In genomic region chr6:139846538-139847321, GRCh38 we compare ENCODE assay signal across 8 cellular contexts.
A peak's percentile ranks its signal among the peaks of the same experiment; 100 is the strongest.
DNase-seq lines count a peak whose midpoint lies in the region; ATAC-seq, FAIRE-seq and TF ChIP-seq lines count a peak whose summit lies in the region.

No MANE protein-coding gene starts in this region.

- SMC1A ChIA-PET in GM12878 (lab: Charles Lee; ENCODE audit: uncharacterized antibody, unreplicated experiment): interaction anchor here (0.6 to 1.6 kb wide), 7 partner anchors 8 to 473 kb away, joined by 3 to 5 read pairs (median 3); partner anchors contain the start of gene CITED2

- no TSS peak for BruUV-seq in GM12878 (replicated peaks; lab: Mats Ljungman, UMichigan)

- H3K9ac ChIP-seq in GM12878 (ENCODE audit: control insufficient read depth, insufficient read depth, low read length) (no peak overlapping the region), mesendoderm (ENCODE audit: low read length) (no peak overlapping the region)

- no peak overlapping the region for H3K4me2 ChIP-seq in GM12878 (ENCODE audit: control insufficient read depth, insufficient read depth)
- no peak overlapping the region for H3K4me2 ChIP-seq in mesendoderm (ENCODE audit: low read length)

- TF ChIP-seq POLR2A in GM12878 (IDR thresholded peaks at IDR 0.05; ENCODE audit: low read depth, low read length) (no peak), GM12891 (IDR thresholded peaks at IDR 0.05; ENCODE audit: low read depth, low read length) (no peak)

- no peak overlapping the region for H2BK5ac ChIP-seq in mesendoderm (ENCODE audit: low read length)

- TF ChIP-seq CTCF in GM12878 (IDR thresholded peaks at IDR 0.05 in 2 of 3, conservative IDR thresholded peaks at IDR 0.05 in 1 of 3; ENCODE audit: control insufficient read depth in 2 of 3, extremely low read depth in 1 of 3, insufficient read depth in 1 of 3, low read depth in 3 of 3, low read length in 3 of 3): no peak

- RAD21 ChIA-PET in GM12878 (lab: Charles Lee; ENCODE audit: unreplicated experiment): interaction anchor here (1.2 to 1.8 kb wide), 2 partner anchors 10 to 58 kb away, joined by 3 to 4 read pairs; no protein-coding TSS in a partner anchor

- H2AK5ac ChIP-seq in mesendoderm (ENCODE audit: low read length): no peak overlapping the region

- WGBS in GM12878 (ENCODE audit: insufficient coverage, insufficient replicate concordance, low lambda C conversion rate, missing lambda C conversion rate): 63% methylated on average over 7 of the region's 7 CpGs
- no CpG with 5 or more reads among the region's 7 CpGs for WGBS in mesendoderm (ENCODE audit: extremely low coverage, insufficient coverage, low lambda C conversion rate)

- peak overlapping the region; percentile 6 for H3K18ac ChIP-seq in mesendoderm (ENCODE audit: low read length)

- ATAC-seq in GM18907 (IDR thresholded peaks at IDR 0.05; ENCODE audit: unreplicated experiment): peak; percentile 70
- ATAC-seq in HG03354 (IDR thresholded peaks at IDR 0.05; ENCODE audit: poor library complexity, severe bottlenecking, unreplicated experiment): peak; percentile 76
- ATAC-seq in GM12878: peak; percentile 48
- no peak for ATAC-seq in SK-N-SH treated with all-trans-retinoic acid at 6 μM for 48 hours

- DNase-seq in GM12878 (ENCODE audit: low read depth, low spot score) (no peak), mesendoderm (peak; percentile 93), T-helper 1 cell (no peak), GM12891 (ENCODE audit: insufficient read length, low spot score) (no peak)
- no peak for DNase-seq in stimulated activated CD4-positive, alpha-beta T cell treated with anti-CD3 and anti-CD28 coated beads, Interleukin-4, amount 100 ng/mL, for 4 hours

- H3K4me1 ChIP-seq in GM12878 (ENCODE audit: control insufficient read depth, insufficient read depth, low read length): no peaks in the 10 kb centered on the region
- peaks cover 6% of the 10 kb centered on the region for H3K4me1 ChIP-seq in mesendoderm (ENCODE audit: control insufficient read depth, low read depth, low read length)

- POLR2A ChIA-PET in GM12878 (lab: Charles Lee): no interaction called here

- H3K9me3 ChIP-seq in GM12878 (replicated peaks; ENCODE audit: control insufficient read depth, insufficient read depth, low read length): no peaks in the 10 kb centered on the region

- in situ Hi-C loops in GM12878 (cut with MboI): no loop called here

- TF ChIP-seq RAD21 in GM12878 (IDR thresholded peaks at IDR 0.05; ENCODE audit: insufficient read depth, low read depth, low read length): no peak

- no peaks in the 10 kb centered on the region for H4K20me1 ChIP-seq in GM12878 (ENCODE audit: control insufficient read depth, insufficient read depth)

- no peak overlapping the region for H3K56ac ChIP-seq in mesendoderm (ENCODE audit: low read length)

- no peaks in the 10 kb centered on the region for H3K79me1 ChIP-seq in mesendoderm (ENCODE audit: low read length)

- intact Hi-C loops in GM12878 (cut with micrococcal nuclease; ENCODE audit: unreplicated experiment): loop anchor here (10.0 kb wide), 1 partner anchor 472 kb away; the partner anchor contains the start of gene CITED2

- H2AFZ ChIP-seq in GM12878 (ENCODE audit: control insufficient read depth, low read depth, low read length): no peak overlapping the region

- H3K4me3 ChIP-seq in GM12878 (no peak overlapping the region), mesendoderm (ENCODE audit: low read length) (no peak overlapping the region)

- no peak overlapping the region for H3K4ac ChIP-seq in mesendoderm (ENCODE audit: low read depth, low read length)

- no peak for TF ChIP-seq EP300 in GM12878 (IDR thresholded peaks at IDR 0.05; ENCODE audit: borderline replicate concordance in 1 of 2, control insufficient read depth in 1 of 2, low read depth in 2 of 2, low read length in 2 of 2)

- CTCF ChIA-PET in GM12878 (lab: Yijun Ruan, JAX): no interaction called here

- H3K23ac ChIP-seq in mesendoderm (ENCODE audit: low read length): no peak overlapping the region

- H3K36me3 ChIP-seq in GM12878 (ENCODE audit: control insufficient read depth in 2 of 2, insufficient read depth in 2 of 2, low read length in 1 of 2): no peaks in the 10 kb centered on the region
- no peaks in the 10 kb centered on the region for H3K36me3 ChIP-seq in mesendoderm (ENCODE audit: control insufficient read depth, insufficient read depth, low read length)

- H2BK15ac ChIP-seq in mesendoderm (replicated peaks; ENCODE audit: low read depth): no peak overlapping the region

- H3K79me2 ChIP-seq in GM12878 (ENCODE audit: control insufficient read depth, insufficient read depth, low read length): no peaks in the 10 kb centered on the region
- no peaks in the 10 kb centered on the region for H3K79me2 ChIP-seq in mesendoderm (ENCODE audit: control insufficient read depth, insufficient read depth, low read length)

- H3K27ac ChIP-seq in GM12878 (ENCODE audit: control insufficient read depth, insufficient read depth): no peak overlapping the region
- no peak overlapping the region for H3K27ac ChIP-seq in mesendoderm (ENCODE audit: low read depth, low read length)

- H3K27me3 ChIP-seq in GM12878 (replicated peaks in 1 of 2; ENCODE audit: control insufficient read depth in 2 of 2, insufficient read depth in 2 of 2, low read length in 1 of 2) (no peaks in the 10 kb centered on the region), mesendoderm (ENCODE audit: insufficient read depth, low read length, poor library complexity) (no peaks in the 10 kb centered on the region)

- FAIRE-seq in GM12878 (lab: Jason Lieb, UNC) (no peak), GM12891 (lab: Jason Lieb, UNC) (no peak)

- H2BK120ac ChIP-seq in mesendoderm (ENCODE audit: low read depth, low read length): no peak overlapping the region

- H4K8ac ChIP-seq in mesendoderm (ENCODE audit: low read depth, low read length): no peak overlapping the region

- no peak overlapping the region for H4K5ac ChIP-seq in mesendoderm (ENCODE audit: low read length)

TF ChIP-seq in GM12878, 131 proteins besides CTCF, POLR2A, EP300 and RAD21 (continues in another document):
- TF ChIP-seq IKZF2 (IDR thresholded peaks at IDR 0.05) (peak; percentile 36 to 55; a peak in 1 of 4 replicates), IRF4 (IDR thresholded peaks at IDR 0.05; ENCODE audit: low read depth, low read length) (no peak), MEF2B (IDR thresholded peaks at IDR 0.05; ENCODE audit: partially characterized antibody, poor library complexity, severe bottlenecking) (peak; percentile 53)

TF ChIP-seq in SK-N-SH treated with all-trans-retinoic acid at 6 μM for 48 hours, 23 proteins besides CTCF, POLR2A, EP300 and RAD21:
- TF ChIP-seq ZNF565 (CRISPR knock-in tag; conservative IDR thresholded peaks at IDR 0.05; ENCODE audit: low read depth): no peak

TF ChIP-seq in GM12891, 5 proteins besides CTCF, POLR2A, EP300 and RAD21:
- TF ChIP-seq POLR2AphosphoS5 (IDR thresholded peaks at IDR 0.05; ENCODE audit: low read depth, low read length) (no peak), POU2F2 (IDR thresholded peaks at IDR 0.05; ENCODE audit: low read depth, low read length) (no peak), PAX5 (IDR thresholded peaks at IDR 0.05; ENCODE audit: insufficient read depth, low read length, severe bottlenecking) (no peak), SPI1 (IDR thresholded peaks at IDR 0.05; ENCODE audit: low read depth, low read length) (no peak), TAF1 (IDR thresholded peaks at IDR 0.05; ENCODE audit: low read depth, low read length) (no peak)
